Comparison of ENCODE assay signal across 20 cellular contexts in the genomic region with DNA sequence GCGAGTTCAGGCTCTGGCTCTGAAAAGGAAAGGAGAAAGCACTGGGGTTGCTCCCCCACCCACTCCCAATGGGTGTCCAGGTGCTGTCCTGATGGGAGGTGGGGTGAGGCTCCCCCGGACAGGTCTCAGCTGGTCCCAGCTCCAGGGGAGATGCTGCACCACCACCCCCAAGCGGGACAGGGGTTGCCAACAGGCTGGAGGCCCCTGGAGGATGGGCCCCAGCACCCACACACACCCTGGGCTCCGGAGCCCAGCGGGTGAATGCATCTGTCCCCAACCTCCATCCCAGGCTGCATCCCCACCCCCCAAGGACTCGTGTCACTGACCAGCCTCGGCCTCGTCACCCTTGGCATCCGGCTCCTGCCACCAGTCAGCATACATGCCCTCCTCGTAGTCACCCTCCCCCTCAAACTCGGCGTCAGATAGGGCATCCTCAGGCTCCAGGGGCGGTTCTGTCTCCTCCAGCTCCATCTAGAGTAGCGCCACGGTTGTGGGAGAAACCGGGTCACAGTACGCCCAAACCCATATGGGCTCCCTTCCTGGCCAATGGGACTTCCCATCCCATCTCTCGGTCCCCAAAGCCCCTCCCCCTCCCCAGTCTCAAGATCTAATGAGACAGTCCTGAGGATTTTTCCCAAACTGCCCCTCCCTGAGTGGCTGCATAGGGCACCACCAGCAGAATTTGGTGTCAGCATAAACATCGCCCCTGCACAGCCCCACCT. TPM values are rescaled to one million over a fixed set of nuclear protein-coding genes. Genes with fewer than 3 reads are reported as not detected.
"Had no signal": no experiment of that assay in that cellular context is flagged by ENCODE, and none has a peak within 500 bp of the region (broad histone marks: within the 10 kb centered on the region; RNA-seq: fewer than 3 reads in every experiment).

No MANE protein-coding gene starts in this region.

- H3K27me3 ChIP-seq: cardiac muscle cell, gastrocnemius medialis, heart right ventricle, pancreas, testis had no signal

- ATAC-seq: activated naive CD8-positive, alpha-beta T cell treated with anti-CD3 and anti-CD28 coated beads, Interleukin-2, amount 50 U/mL, for 24 hours; effector memory CD8-positive, alpha-beta T cell; gastrocnemius medialis; pancreas had no signal

- FAIRE-seq: astrocyte, pancreas had no signal

- H3K27ac ChIP-seq: cardiac muscle cell, epithelial cell of prostate, gastrocnemius medialis, heart right ventricle, pancreas, testis had no signal

- DNase-seq: activated CD4-positive, alpha-beta T cell treated with anti-CD3 and anti-CD28 coated beads, Interleukin-2, amount 50 U/mL, for 48 hours; activated CD4-positive, CD25-positive, alpha-beta regulatory T cell treated with anti-CD3 and anti-CD28 coated beads, Interleukin-2, amount 50 U/mL, for 72 hours; activated naive CD4-positive, alpha-beta T cell treated with Interleukin-2 at 50 U/mL for 16 hours; activated naive CD8-positive, alpha-beta T cell treated with anti-CD3 and anti-CD28 coated beads, Interleukin-2, amount 50 U/mL, for 24 hours; cortex of kidney; effector memory CD8-positive, alpha-beta T cell; gastrocnemius medialis; heart right ventricle; pancreas; stimulated activated CD4-positive, alpha-beta T cell treated with anti-CD3 and anti-CD28 coated beads, Interleukin-4, amount 100 ng/mL, for 1 hour; stimulated activated CD8-positive, alpha-beta memory T cell treated with anti-CD3 and anti-CD28 coated beads, Interleukin-4, amount 100 ng/mL, for 48 hours; testis had no signal

- H3K4me3 Mint-ChIP-seq: activated naive CD8-positive, alpha-beta T cell treated with anti-CD3 and anti-CD28 coated beads, Interleukin-2, amount 50 U/mL, for 24 hours; activated T-helper 1 cell treated with anti-CD3 and anti-CD28 coated beads, Interleukin-12 subunit alpha, Interleukin-12 subunit beta, Interleukin-2, Interleukin-4 antibody, amounts not matched to agents 30 ng/mL and 10 ng/mL and 1 ng/mL, durations not matched to agents 14 hours and 24 hours and 36 hours; effector memory CD8-positive, alpha-beta T cell; stimulated activated naive CD8-positive, alpha-beta T cell treated with anti-CD3 and anti-CD28 coated beads, Interleukin-15, Interleukin-2, amounts not matched to agents 100 ng/mL and 50 ng/mL, for 24 hours had no signal

- H3K9me3 ChIP-seq: gastrocnemius medialis, heart right ventricle, pancreas, testis had no signal

- H3K27ac Mint-ChIP-seq: activated naive CD8-positive, alpha-beta T cell treated with anti-CD3 and anti-CD28 coated beads, Interleukin-2, amount 50 U/mL, for 24 hours; activated T-helper 1 cell treated with anti-CD3 and anti-CD28 coated beads, Interleukin-12 subunit alpha, Interleukin-12 subunit beta, Interleukin-2, Interleukin-4 antibody, amounts not matched to agents 30 ng/mL and 10 ng/mL and 1 ng/mL, durations not matched to agents 14 hours and 24 hours and 36 hours; effector memory CD8-positive, alpha-beta T cell; stimulated activated naive CD8-positive, alpha-beta T cell treated with anti-CD3 and anti-CD28 coated beads, Interleukin-15, Interleukin-2, amounts not matched to agents 100 ng/mL and 50 ng/mL, for 24 hours had no signal

- H3K9me3 Mint-ChIP-seq: activated naive CD8-positive, alpha-beta T cell treated with anti-CD3 and anti-CD28 coated beads, Interleukin-2, amount 50 U/mL, for 24 hours; activated T-helper 1 cell treated with anti-CD3 and anti-CD28 coated beads, Interleukin-12 subunit alpha, Interleukin-12 subunit beta, Interleukin-2, Interleukin-4 antibody, amounts not matched to agents 30 ng/mL and 10 ng/mL and 1 ng/mL, durations not matched to agents 14 hours and 24 hours and 36 hours; effector memory CD8-positive, alpha-beta T cell; stimulated activated naive CD8-positive, alpha-beta T cell treated with anti-CD3 and anti-CD28 coated beads, Interleukin-15, Interleukin-2, amounts not matched to agents 100 ng/mL and 50 ng/mL, for 24 hours had no signal

- H3K27me3 Mint-ChIP-seq: activated naive CD8-positive, alpha-beta T cell treated with anti-CD3 and anti-CD28 coated beads, Interleukin-2, amount 50 U/mL, for 24 hours; stimulated activated naive CD8-positive, alpha-beta T cell treated with anti-CD3 and anti-CD28 coated beads, Interleukin-15, Interleukin-2, amounts not matched to agents 100 ng/mL and 50 ng/mL, for 24 hours had no signal

- H3K4me3 ChIP-seq: cardiac muscle cell, gastrocnemius medialis, heart right ventricle, pancreas, testis had no signal

- H3K36me3 ChIP-seq: gastrocnemius medialis had no signal

RNA-seq across cellular contexts. Expression of a gene that starts 34.5 kb away (rescaled TPM):
- total RNA-seq: activated T-helper 1 cell treated with anti-CD3 and anti-CD28 coated beads, Interleukin-12 subunit alpha, Interleukin-12 subunit beta, Interleukin-2, Interleukin-4 antibody, amounts not matched to agents 30 ng/mL and 10 ng/mL and 1 ng/mL, durations not matched to agents 14 hours and 24 hours and 36 hours; astrocyte; kidney epithelial cell; lower leg skin; pancreas had no signal
- polyA plus RNA-seq: cardiac muscle cell, neural cell had no signal
